Comparison of ENCODE assay signal across 10 cellular contexts in the genomic region with DNA sequence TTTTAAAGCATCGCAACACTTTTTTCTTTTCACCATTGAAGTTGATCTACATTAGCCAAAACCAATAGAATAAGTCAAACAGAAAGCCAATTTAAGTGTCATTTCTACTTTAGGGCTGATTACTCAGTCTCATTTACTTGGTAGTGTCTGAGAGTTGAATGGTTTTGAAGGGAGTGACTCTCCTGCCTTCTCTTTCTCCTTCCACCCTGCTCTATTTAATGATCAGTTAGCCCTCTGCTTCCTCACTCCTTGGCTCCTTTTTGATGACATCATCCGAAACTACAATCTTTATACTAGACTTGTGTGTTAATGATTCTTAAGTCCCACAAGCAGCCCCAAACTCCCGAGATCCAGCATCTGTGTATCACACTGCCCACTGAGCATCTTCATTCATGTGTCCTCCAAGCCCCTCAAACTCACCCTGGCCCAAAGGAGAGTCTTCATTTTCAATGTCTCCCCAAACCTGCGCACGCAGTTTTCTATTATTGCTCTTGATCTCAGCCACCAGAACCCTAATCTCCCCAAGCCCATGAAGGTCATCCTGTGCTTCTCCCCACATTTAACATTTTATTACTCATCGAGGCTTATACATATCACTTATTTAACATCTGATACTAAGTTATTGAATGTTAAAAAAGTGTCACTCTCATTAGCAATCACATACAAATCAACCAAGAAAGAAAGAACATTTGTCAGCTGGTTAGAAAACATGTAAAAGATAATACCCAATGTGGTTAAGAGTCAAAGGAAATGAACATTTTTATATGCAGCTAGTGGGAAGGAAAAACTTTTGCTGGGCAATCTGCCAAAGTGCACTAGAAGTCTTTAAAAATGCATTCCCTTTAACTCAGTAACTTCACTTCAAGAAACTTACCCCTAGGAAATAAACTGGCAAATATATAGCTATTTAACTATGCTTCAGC. TPM values are rescaled to one million over a fixed set of nuclear protein-coding genes. Genes with fewer than 3 reads are reported as not detected.
DNase-seq lines count a peak whose midpoint lies in the region; ATAC-seq and TF ChIP-seq lines count a peak whose summit lies in the region.
"Had no signal": no experiment of that assay in that cellular context is flagged by ENCODE, and none has a peak within 500 bp of the region (broad histone marks: within the 10 kb centered on the region; RNA-seq: fewer than 3 reads in every experiment).

No MANE protein-coding gene starts in this region.

- no peak for TF ChIP-seq CTCF in PC-3 (conservative IDR thresholded peaks at IDR 0.05; ENCODE audit: low read depth, low read length)
- no peak for TF ChIP-seq CTCF in fibroblast of lung (conservative IDR thresholded peaks at IDR 0.05 in 1 of 2, IDR thresholded peaks at IDR 0.05 in 1 of 2; ENCODE audit: low read depth in 1 of 2, low read length in 2 of 2)
- no peak for TF ChIP-seq CTCF in smooth muscle cell (IDR thresholded peaks at IDR 0.05; ENCODE audit: borderline replicate concordance, insufficient read depth, poor library complexity, severe bottlenecking)
- TF ChIP-seq CTCF in OCI-LY7 (conservative IDR thresholded peaks at IDR 0.05; ENCODE audit: low read length), result no peak

- POLR2A ChIA-PET in PC-3 (lab: Charles Lee; ENCODE audit: unreplicated experiment) (interaction anchor here (0.5 kb wide), 1 partner anchor 13 kb away, joined by 5 read pairs; no protein-coding TSS in a partner anchor), OCI-LY7 (lab: Charles Lee) (no interaction called here)

- H3K27me3 ChIP-seq in PC-3 (ENCODE audit: low read length) (no peaks in the 10 kb centered on the region), fibroblast of lung (ENCODE audit: control insufficient read depth, insufficient read depth, low read length) (no peaks in the 10 kb centered on the region), smooth muscle cell (ENCODE audit: low read depth) (no peaks in the 10 kb centered on the region)

- H3F3A ChIP-seq in PC-3 (ENCODE audit: low read length, unreplicated experiment) (no peaks in the 10 kb centered on the region), smooth muscle cell (ENCODE audit: low read depth) (peaks cover 7% of the 10 kb centered on the region)

- no peaks in the 10 kb centered on the region for H3K36me3 ChIP-seq in PC-3 (ENCODE audit: low read depth, low read length)
- H3K36me3 ChIP-seq in fibroblast of lung (ENCODE audit: control insufficient read depth, insufficient read depth, low read length), result no peaks in the 10 kb centered on the region
- H3K36me3 ChIP-seq in smooth muscle cell (ENCODE audit: low read depth), result no peaks in the 10 kb centered on the region
- H3K36me3 ChIP-seq in OCI-LY7 (ENCODE audit: insufficient read depth, low read length), result no peaks in the 10 kb centered on the region

- no peaks in the 10 kb centered on the region for H3K4me1 ChIP-seq in PC-3 (ENCODE audit: insufficient read depth, low read length)
- peaks cover 5% of the 10 kb centered on the region for H3K4me1 ChIP-seq in fibroblast of lung (ENCODE audit: control insufficient read depth, extremely low read depth, insufficient read depth, low read length)
- no peaks in the 10 kb centered on the region for H3K4me1 ChIP-seq in smooth muscle cell (ENCODE audit: low read depth)
- no peaks in the 10 kb centered on the region for H3K4me1 ChIP-seq in OCI-LY7 (ENCODE audit: insufficient read depth, low read length, poor library complexity, severe bottlenecking)

- DNase-seq in PC-3 (peak; percentile 40), fibroblast of lung (ENCODE audit: low read depth in 2 of 2) (peak; percentile 84 to 88), smooth muscle cell (lab: John Stamatoyannopoulos, UW; ENCODE audit: unreplicated experiment) (no peak), OCI-LY7 (ENCODE audit: low spot score) (no peak), NCI-H524 (lab: John Stamatoyannopoulos, UW) (no peak), COR-L47 (lab: John Stamatoyannopoulos, UW) (no peak)
- DNase-seq: NCI-H446 treated with DMSO at 0.1 percent for 48 hours, nucleus accumbens, SK-N-SH had no signal

- H3K27ac ChIP-seq in PC-3 (ENCODE audit: low read length) (no peak overlapping the region), fibroblast of lung (ENCODE audit: insufficient read depth, low read length) (no peak overlapping the region), smooth muscle cell (ENCODE audit: low read depth) (peak overlapping the region; percentile 18), OCI-LY7 (ENCODE audit: low read depth, low read length, poor library complexity, severe bottlenecking) (no peak overlapping the region)

- H4K20me1 ChIP-seq in PC-3 (ENCODE audit: low read length) (no peaks in the 10 kb centered on the region), fibroblast of lung (ENCODE audit: control insufficient read depth, extremely low read depth, insufficient read depth, low read length) (no peaks in the 10 kb centered on the region), smooth muscle cell (ENCODE audit: low read depth) (no peaks in the 10 kb centered on the region), OCI-LY7 (ENCODE audit: insufficient read depth, low read length) (no peaks in the 10 kb centered on the region)

- H3K4me3 ChIP-seq in PC-3 (ENCODE audit: low read length), result no peak overlapping the region
- H3K4me3 ChIP-seq in fibroblast of lung (replicated peaks in 1 of 4; ENCODE audit: control extremely low read depth in 1 of 4, insufficient read depth in 1 of 4, low read depth in 3 of 4, low read length in 4 of 4), result no peak overlapping the region
- no peak overlapping the region for H3K4me3 ChIP-seq in smooth muscle cell
- no peak overlapping the region for H3K4me3 ChIP-seq in OCI-LY7 (ENCODE audit: low read depth, low read length, poor library complexity, severe bottlenecking)

- H3K9me2 ChIP-seq in PC-3 (replicated peaks; ENCODE audit: low read length) (no peaks in the 10 kb centered on the region), OCI-LY7 (ENCODE audit: insufficient read depth, low read length) (no peaks in the 10 kb centered on the region)
- H3K9me2 ChIP-seq: SK-N-SH had no signal

- H3K79me2 ChIP-seq in PC-3 (ENCODE audit: low read length) (no peaks in the 10 kb centered on the region), fibroblast of lung (ENCODE audit: control insufficient read depth, insufficient read depth, low read length) (no peaks in the 10 kb centered on the region), smooth muscle cell (ENCODE audit: low read depth) (no peaks in the 10 kb centered on the region), OCI-LY7 (ENCODE audit: insufficient read depth, low read depth, low read length) (no peaks in the 10 kb centered on the region)

- no TSS peak for BruUV-seq in PC-3 (replicated peaks; lab: Mats Ljungman, UMichigan)
- no TSS peak for BruUV-seq in OCI-LY7 (replicated peaks; lab: Mats Ljungman, UMichigan)

- intact Hi-C loops in PC-3 (cut with micrococcal nuclease), result no loop called here
- intact Hi-C loops in OCI-LY7 (cut with micrococcal nuclease; ENCODE audit: unreplicated experiment), result no loop called here

- WGBS in smooth muscle cell (ENCODE audit: low lambda C conversion rate), result 71% methylated on average over 6 of the region's 6 CpGs

- H3K9me3 ChIP-seq in PC-3 (ENCODE audit: low read length) (no peaks in the 10 kb centered on the region), fibroblast of lung (ENCODE audit: control insufficient read depth, insufficient read depth, low read depth, low read length) (no peaks in the 10 kb centered on the region), smooth muscle cell (replicated peaks; ENCODE audit: low read depth) (no peaks in the 10 kb centered on the region), OCI-LY7 (ENCODE audit: low read length) (no peaks in the 10 kb centered on the region)
- H3K9me3 ChIP-seq: SK-N-SH had no signal

- H3K4me2 ChIP-seq in PC-3 (ENCODE audit: low read length), result no peak overlapping the region
- H3K4me2 ChIP-seq in fibroblast of lung (ENCODE audit: extremely low read depth, insufficient read depth, low read length), result no peak overlapping the region
- H3K4me2 ChIP-seq in smooth muscle cell, result peak overlapping the region; percentile 21
- no peak overlapping the region for H3K4me2 ChIP-seq in OCI-LY7 (ENCODE audit: low read length)
- H3K4me2 ChIP-seq: SK-N-SH had no signal

- H3K9ac ChIP-seq in PC-3 (ENCODE audit: low read length) (no peak overlapping the region), fibroblast of lung (ENCODE audit: insufficient read depth, low read length) (no peak overlapping the region), smooth muscle cell (ENCODE audit: low read depth) (no peak overlapping the region)
- H3K9ac ChIP-seq: SK-N-SH had no signal

- ATAC-seq in GM18511 (IDR thresholded peaks at IDR 0.05; ENCODE audit: unreplicated experiment) (peak; percentile 39), PC-3 (peak; percentile 27; the same call in 1 of the 2 replicates)

- H2AFZ ChIP-seq in PC-3 (ENCODE audit: low read length), result no peak overlapping the region
- no peak overlapping the region for H2AFZ ChIP-seq in fibroblast of lung (ENCODE audit: low read length)
- no peak overlapping the region for H2AFZ ChIP-seq in smooth muscle cell (ENCODE audit: low read depth)
- no peak overlapping the region for H2AFZ ChIP-seq in OCI-LY7 (ENCODE audit: low read length)

- CTCF ChIA-PET in PC-3 (lab: Charles Lee), result no interaction called here
- CTCF ChIA-PET in OCI-LY7 (lab: Charles Lee; ENCODE audit: unreplicated experiment), result no interaction called here

RNA-seq across cellular contexts. Expression of a gene that starts 32.2 kb away (rescaled TPM):
- total RNA-seq in PC-3 (2014; rRNA removed), result 31.8 and 44.3 TPM in 2 replicates
- 40.3 and 45.4 TPM in 2 replicates for total RNA-seq in fibroblast of lung
- polyA plus RNA-seq in fibroblast of lung, result 38.0 and 45.6 TPM in 2 replicates
- polyA plus RNA-seq in fibroblast of lung (2012), result 35.5 and 44.3 TPM in 2 replicates
- 0.67 and 0.94 TPM in 2 replicates for polyA minus RNA-seq in fibroblast of lung (ENCODE audit: low replicate concordance)
- 43.6 and 78.7 TPM in 2 replicates for total RNA-seq in smooth muscle cell
- polyA plus RNA-seq in smooth muscle cell, result 36.5 and 45.8 TPM in 2 replicates
- total RNA-seq in OCI-LY7 (2014; rRNA removed; shearing (Covaris generic)), result 71.9 and 89.1 TPM in 2 replicates
- total RNA-seq in OCI-LY7 (2022), result 71.6 and 87.7 TPM in 2 replicates

Comparison
In these comparisons a context has a peak if more than half of its experiments do, and no peak if none do; other contexts are left out.
1. DNase-seq: peak in PC-3 (single experiment) and fibroblast of lung (2 of 2); none in smooth muscle cell (single experiment), OCI-LY7 (single experiment), NCI-H524 (0 of 2) and COR-L47 (single experiment).